8 cellular contexts compared by ENCODE assay signal in the genomic region with DNA sequence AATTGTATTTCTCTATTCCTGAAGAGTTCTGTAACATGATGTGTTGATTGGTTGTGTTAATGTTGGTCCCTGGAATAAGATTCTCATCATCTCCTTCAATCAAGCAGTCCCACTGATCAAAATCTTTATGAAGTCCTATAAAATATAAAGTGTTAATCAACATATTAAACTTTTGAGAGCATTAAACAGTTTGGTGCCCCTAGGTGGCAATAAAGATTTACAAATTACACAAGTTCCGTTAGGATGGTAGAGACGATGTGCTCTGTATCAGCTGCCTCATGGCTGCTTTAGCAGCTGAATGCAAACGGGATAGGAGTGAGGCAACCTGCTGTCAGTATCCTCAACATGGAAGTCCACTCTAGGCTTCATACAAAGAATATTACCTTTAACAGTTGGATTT. TPM values are rescaled to one million over a fixed set of nuclear protein-coding genes. Genes with fewer than 3 reads are reported as not detected.
DNase-seq lines count a peak whose midpoint lies in the region; ATAC-seq and TF ChIP-seq lines count a peak whose summit lies in the region.
"Had no signal": no experiment of that assay in that cellular context is flagged by ENCODE, and none has a peak within 500 bp of the region (broad histone marks: within the 10 kb centered on the region; RNA-seq: fewer than 3 reads in every experiment).

No MANE protein-coding gene starts in this region.

- H2AFZ ChIP-seq in GM23248 = no peak overlapping the region

- H3K79me2 ChIP-seq in GM23248 (ENCODE audit: insufficient read depth) = no peaks in the 10 kb centered on the region

- H3K4me1 ChIP-seq in GM23248 (ENCODE audit: insufficient read depth) = no peaks in the 10 kb centered on the region
- H3K4me1 ChIP-seq in neutrophil (ENCODE audit: control insufficient read depth in 1 of 2, insufficient read depth in 1 of 2, low read depth in 1 of 2, low read length in 1 of 2) = no peaks in the 10 kb centered on the region

- no peaks in the 10 kb centered on the region for H4K20me1 ChIP-seq in GM23248 (ENCODE audit: insufficient read depth)

- H3K9me2 ChIP-seq in GM23248 (ENCODE audit: insufficient read depth) = no peaks in the 10 kb centered on the region

- WGBS in GM23248 (ENCODE audit: low coverage in 1 of 2, low lambda C conversion rate in 2 of 2, missing lambda C conversion rate in 2 of 2), 2 experiments = 5 to 6% methylated on average over 3 of the region's 3 CpGs

- H3K4me2 ChIP-seq in GM23248 (ENCODE audit: unreplicated experiment) = no peak overlapping the region

- H3F3A ChIP-seq in GM23248 (ENCODE audit: insufficient read depth) = no peaks in the 10 kb centered on the region

- peaks cover 4% of the 10 kb centered on the region; the same call in 1 of the 2 replicates for H3K27me3 ChIP-seq in GM23248 (replicated peaks; ENCODE audit: insufficient read depth)
- peaks cover 19% of the 10 kb centered on the region for H3K27me3 ChIP-seq in neutrophil

- H3K9me3 ChIP-seq in GM23248 (ENCODE audit: low read depth) = no peaks in the 10 kb centered on the region
- H3K9me3 ChIP-seq in neutrophil = no peaks in the 10 kb centered on the region

- no peak overlapping the region for H3K9ac ChIP-seq in GM23248

- no peak for ATAC-seq in GM19351 (IDR thresholded peaks at IDR 0.05; ENCODE audit: unreplicated experiment)
- ATAC-seq in HG03469 (IDR thresholded peaks at IDR 0.05; ENCODE audit: unreplicated experiment) = no peak

- DNase-seq in GM23248 (peak; percentile 32), NCI-H226 (peak; percentile 40), dermis blood vessel endothelial cell (peak; percentile 33), GM03348 (ENCODE audit: low spot score) (no peak)
- DNase-seq: NCI-H146 had no signal

- H3K4me3 ChIP-seq in GM23248 = no peak overlapping the region
- H3K4me3 ChIP-seq in neutrophil (ENCODE audit: low read depth in 1 of 2, low read length in 1 of 2) = no peak overlapping the region

- no peaks in the 10 kb centered on the region for H3K36me3 ChIP-seq in GM23248 (ENCODE audit: low read depth)
- no peaks in the 10 kb centered on the region for H3K36me3 ChIP-seq in neutrophil

- H3K27ac ChIP-seq in GM23248 = no peak overlapping the region
- no peak overlapping the region for H3K27ac ChIP-seq in neutrophil

- TF ChIP-seq CTCF in neutrophil (IDR thresholded peaks at IDR 0.05) = peak; percentile 27

- in situ Hi-C loops in GM23248 (cut with MboI) = no loop called here

RNA-seq across cellular contexts. Expression of gene TDRD6, which starts 16.9 kb away (rescaled TPM):
- not detected in 2 replicates for total RNA-seq in GM23248 (2014; rRNA removed; shearing (Covaris generic))
- polyA plus RNA-seq in GM23248 (2016; fragmentation: Nextera tagmentation; extraction: Ambion mirVana) = not detected in 2 replicates
- 0.05 and 0.17 TPM in 2 replicates for total RNA-seq in dermis blood vessel endothelial cell

RNA-seq across cellular contexts. Expression of gene PLA2G7, which starts 30.6 kb away (rescaled TPM):
- not detected in 2 replicates for total RNA-seq in GM23248 (2014; rRNA removed; shearing (Covaris generic))
- polyA plus RNA-seq in GM23248 (2016; fragmentation: Nextera tagmentation; extraction: Ambion mirVana) = not detected in 2 replicates
- not detected in 2 replicates for total RNA-seq in dermis blood vessel endothelial cell

RNA-seq across cellular contexts. Expression of gene ANKRD66, which starts 42.2 kb away (rescaled TPM):
- total RNA-seq in GM23248 (2014; rRNA removed; shearing (Covaris generic)) = not detected in 2 replicates
- polyA plus RNA-seq in GM23248 (2016; fragmentation: Nextera tagmentation; extraction: Ambion mirVana) = not detected in 2 replicates
- total RNA-seq in dermis blood vessel endothelial cell = not detected in 2 replicates

RNA-seq across cellular contexts. Expression of gene SLC25A27, which starts 51.8 kb away (rescaled TPM):
- total RNA-seq in GM23248 (2014; rRNA removed; shearing (Covaris generic)) = 2.4 and 16.3 TPM in 2 replicates
- polyA plus RNA-seq in GM23248 (2016; fragmentation: Nextera tagmentation; extraction: Ambion mirVana) = 2.8 and 3.0 TPM in 2 replicates
- 1.9 and 6.3 TPM in 2 replicates for total RNA-seq in dermis blood vessel endothelial cell

RNA-seq across cellular contexts. Expression of gene CYP39A1, which starts 51.9 kb away (rescaled TPM):
- total RNA-seq in GM23248 (2014; rRNA removed; shearing (Covaris generic)) = 0.38 TPM in 1 of 2 replicates, not detected in the other
- polyA plus RNA-seq in GM23248 (2016; fragmentation: Nextera tagmentation; extraction: Ambion mirVana) = 0.08 and 0.46 TPM in 2 replicates
- 0.74 and 3.4 TPM in 2 replicates for total RNA-seq in dermis blood vessel endothelial cell
